In genomic region chr9:33628865-33629410, GRCh38 we compare ENCODE assay signal across 11 cellular contexts.
"Had no signal": no experiment of that assay in that cellular context is flagged by ENCODE, and none has a peak within 500 bp of the region (broad histone marks: within the 10 kb centered on the region; RNA-seq: fewer than 3 reads in every experiment).

No MANE protein-coding gene starts in this region.

- H3K27ac Mint-ChIP-seq: activated T-cell treated with anti-CD3 and anti-CD28 coated beads, Interleukin-2, amount 50 U/mL, for 72 hours; memory B cell; natural killer cell treated with Interleukin-12 subunit alpha and Interleukin-12 subunit beta and Interleukin-15 and Interleukin-18, amount 100 ng/mL, for 72 hours; progenitor cell of endocrine pancreas; T-helper 1 cell treated with Interleukin-12 subunit alpha and Interleukin-12 subunit beta and Interleukin-4 antibody, amounts not matched to agents 30 μg/mL and 1 μg/mL, for 36 hours had no signal

- ATAC-seq: activated CD4-positive, CD25-positive, alpha-beta regulatory T cell treated with anti-CD3 and anti-CD28 coated beads, Interleukin-2, amount 50 U/mL, for 24 hours; heart left ventricle; natural killer cell treated with Interleukin-12 subunit alpha and Interleukin-12 subunit beta and Interleukin-15 and Interleukin-18, amount 100 ng/mL, for 72 hours; right cardiac atrium had no signal

- H3K4me3 Mint-ChIP-seq: activated T-cell treated with anti-CD3 and anti-CD28 coated beads, Interleukin-2, amount 50 U/mL, for 72 hours; memory B cell; natural killer cell treated with Interleukin-12 subunit alpha and Interleukin-12 subunit beta and Interleukin-15 and Interleukin-18, amount 100 ng/mL, for 72 hours; T-helper 1 cell treated with Interleukin-12 subunit alpha and Interleukin-12 subunit beta and Interleukin-4 antibody, amounts not matched to agents 30 μg/mL and 1 μg/mL, for 36 hours had no signal

- DNase-seq: heart left ventricle, left ventricle myocardium inferior, right cardiac atrium, small intestine, stomach had no signal

- H3K36me3 Mint-ChIP-seq: memory B cell; natural killer cell treated with Interleukin-12 subunit alpha and Interleukin-12 subunit beta and Interleukin-15 and Interleukin-18, amount 100 ng/mL, for 72 hours had no signal

- H3K9me3 Mint-ChIP-seq: activated T-cell treated with anti-CD3 and anti-CD28 coated beads, Interleukin-2, amount 50 U/mL, for 72 hours; natural killer cell treated with Interleukin-12 subunit alpha and Interleukin-12 subunit beta and Interleukin-15 and Interleukin-18, amount 100 ng/mL, for 72 hours; T-helper 1 cell treated with Interleukin-12 subunit alpha and Interleukin-12 subunit beta and Interleukin-4 antibody, amounts not matched to agents 30 μg/mL and 1 μg/mL, for 36 hours had no signal
